ENCODE assay signal across 7 cellular contexts in the genomic region with DNA sequence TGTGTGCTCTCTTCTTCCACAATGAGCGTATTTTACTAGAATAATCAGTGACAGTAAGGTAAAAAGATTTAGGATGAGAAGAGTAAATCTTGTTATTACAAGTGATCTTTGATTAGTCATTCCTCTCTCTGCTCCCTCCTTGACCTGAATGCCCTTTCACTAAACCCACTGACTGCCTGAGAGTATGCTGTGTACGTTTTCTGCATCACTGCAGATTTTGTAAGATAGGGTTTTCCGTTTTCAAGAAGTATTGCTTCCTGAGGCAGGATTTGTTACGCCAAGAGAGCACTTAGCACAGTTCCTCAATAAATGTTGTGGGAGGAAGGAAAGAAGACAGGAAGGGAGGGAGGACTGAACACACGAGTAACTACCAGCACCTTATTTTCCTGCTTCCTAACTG. TPM values are rescaled to one million over a fixed set of nuclear protein-coding genes. Genes with fewer than 3 reads are reported as not detected.
DNase-seq lines count a peak whose midpoint lies in the region; ATAC-seq and TF ChIP-seq lines count a peak whose summit lies in the region.

No MANE protein-coding gene starts in this region.

- no peaks in the 10 kb centered on the region for H3K36me3 ChIP-seq in mucosa of descending colon (ENCODE audit: low read depth)
- no peaks in the 10 kb centered on the region for H3K36me3 ChIP-seq in endodermal cell (ENCODE audit: control insufficient read depth, insufficient read depth, low read length)

- intact Hi-C loops in mucosa of descending colon (cut with DNase I, micrococcal nuclease) (no loop called here), sciatic nerve (cut with DNase I) (no loop called here)

- H3K27ac ChIP-seq in endodermal cell (ENCODE audit: low read depth, low read length) = no peak overlapping the region

- H3K27ac Mint-ChIP-seq in endodermal cell = no peak overlapping the region

- DNase-seq in NOMO-1 (lab: John Stamatoyannopoulos, UW; ENCODE audit: unreplicated experiment in 2 of 2) (peak; percentile 75 to 77), mucosa of descending colon (no peak), endodermal cell (no peak), sciatic nerve (ENCODE audit: low spot score) (no peak), HUDEP-2 (lab: John Stamatoyannopoulos, UW; ENCODE audit: unreplicated experiment in 76 of 76) (no peak)

- no peak overlapping the region for H3K4me3 Mint-ChIP-seq in endodermal cell

- peak; percentile 94 for ATAC-seq in GM18870 (IDR thresholded peaks at IDR 0.05; ENCODE audit: unreplicated experiment)
- ATAC-seq in HG02610 (IDR thresholded peaks at IDR 0.05; ENCODE audit: unreplicated experiment) = peak; percentile 82
- peak; percentile 19 for ATAC-seq in mucosa of descending colon
- ATAC-seq in sciatic nerve = no peak

- TF ChIP-seq CTCF in mucosa of descending colon (IDR thresholded peaks at IDR 0.05) (no peak), endodermal cell (conservative IDR thresholded peaks at IDR 0.05) (no peak)

- H3K27me3 ChIP-seq in endodermal cell (ENCODE audit: control insufficient read depth, insufficient read depth, low read length, poor library complexity, severe bottlenecking) = peaks cover 6% of the 10 kb centered on the region

- H3K4me1 ChIP-seq in mucosa of descending colon (ENCODE audit: low read depth) (peaks cover 6% of the 10 kb centered on the region), endodermal cell (ENCODE audit: control insufficient read depth, insufficient read depth, low read length) (peaks cover 7% of the 10 kb centered on the region)

- H3K9me3 ChIP-seq in mucosa of descending colon = no peaks in the 10 kb centered on the region
- no peaks in the 10 kb centered on the region for H3K9me3 ChIP-seq in endodermal cell (ENCODE audit: control insufficient read depth, low read length)

- no peaks in the 10 kb centered on the region for H3K9me3 Mint-ChIP-seq in endodermal cell

- H3K4me3 ChIP-seq in mucosa of descending colon = no peak overlapping the region
- no peak overlapping the region for H3K4me3 ChIP-seq in endodermal cell (ENCODE audit: low read length)

- H3K36me3 Mint-ChIP-seq in endodermal cell (ENCODE audit: low read depth) = no peaks in the 10 kb centered on the region

- H3K9ac ChIP-seq in endodermal cell (ENCODE audit: extremely low read depth, low read length, poor library complexity, severe bottlenecking) = no peak overlapping the region

- 78 to 86% methylated on average over 2 to 5 of the region's 5 CpGs for WGBS in endodermal cell (ENCODE audit: insufficient coverage in 1 of 2, insufficient read length in 1 of 2), 2 experiments

- peaks cover 10% of the 10 kb centered on the region for H3K27me3 Mint-ChIP-seq in endodermal cell (ENCODE audit: insufficient read depth)

- H3K4me1 Mint-ChIP-seq in endodermal cell = peaks cover 22% of the 10 kb centered on the region

RNA-seq across cellular contexts. Expression of gene LAMB3, which starts 7.7 kb away (rescaled TPM):
- total RNA-seq in mucosa of descending colon = 100 to 1,000 TPM in 1 of 3 donors, 10 to 100 TPM in 2; 40.3 to 142 (median 62.1) TPM
- total RNA-seq in endodermal cell = 1 to 10 TPM in 1 of 2 donors, under 1 TPM in 1; 0.53 to 1.9 TPM
- polyA plus RNA-seq in endodermal cell (2013, experiment 1 of 2) = 0.75 TPM
- polyA plus RNA-seq in endodermal cell (2013, experiment 2 of 2) = 0.29 TPM
- total RNA-seq in sciatic nerve = 2.8 TPM

RNA-seq across cellular contexts. Expression of gene G0S2, which starts 15.3 kb away (rescaled TPM):
- total RNA-seq in mucosa of descending colon = 10 to 100 TPM in 1 of 3 donors, 1 to 10 TPM in 2; 5.8 to 13.5 (median 9.0) TPM
- total RNA-seq in endodermal cell = not detected
- polyA plus RNA-seq in endodermal cell (2013, experiment 1 of 2) = 0.57 TPM
- 0.58 TPM for polyA plus RNA-seq in endodermal cell (2013, experiment 2 of 2)
- total RNA-seq in sciatic nerve = 93.0 TPM

RNA-seq across cellular contexts. Expression of gene HSD11B1, which starts 44.7 kb away (rescaled TPM):
- 1 to 10 TPM in 2 of 3 donors, not detected in 1; 2.8 to 5.7 TPM for total RNA-seq in mucosa of descending colon
- total RNA-seq in endodermal cell = not detected
- not detected for polyA plus RNA-seq in endodermal cell (2013, experiment 1 of 2)
- not detected for polyA plus RNA-seq in endodermal cell (2013, experiment 2 of 2)
- total RNA-seq in sciatic nerve = 6.0 TPM

Comparison
In these comparisons a context has a peak if more than half of its experiments do, and no peak if none do; other contexts are left out.
1. DNase-seq: peak in NOMO-1 (2 of 2); none in mucosa of descending colon (0 of 3), endodermal cell (single experiment), sciatic nerve (single experiment) and HUDEP-2 (0 of 76).
2. RNA of gene LAMB3, which starts 7.7 kb away (total RNA-seq): 40.3 to 142 TPM in mucosa of descending colon; 2.8 TPM in sciatic nerve (single experiment) and 0.53 to 1.9 TPM in endodermal cell; every median in the first group is over 10 times any median in the second.
3. RNA of gene G0S2, which starts 15.3 kb away (total RNA-seq): 93.0 TPM in sciatic nerve (single experiment) and 5.8 to 13.5 TPM in mucosa of descending colon; not detected in endodermal cell; every median in the first group is over 4 times any median in the second.